In the genomic region with DNA sequence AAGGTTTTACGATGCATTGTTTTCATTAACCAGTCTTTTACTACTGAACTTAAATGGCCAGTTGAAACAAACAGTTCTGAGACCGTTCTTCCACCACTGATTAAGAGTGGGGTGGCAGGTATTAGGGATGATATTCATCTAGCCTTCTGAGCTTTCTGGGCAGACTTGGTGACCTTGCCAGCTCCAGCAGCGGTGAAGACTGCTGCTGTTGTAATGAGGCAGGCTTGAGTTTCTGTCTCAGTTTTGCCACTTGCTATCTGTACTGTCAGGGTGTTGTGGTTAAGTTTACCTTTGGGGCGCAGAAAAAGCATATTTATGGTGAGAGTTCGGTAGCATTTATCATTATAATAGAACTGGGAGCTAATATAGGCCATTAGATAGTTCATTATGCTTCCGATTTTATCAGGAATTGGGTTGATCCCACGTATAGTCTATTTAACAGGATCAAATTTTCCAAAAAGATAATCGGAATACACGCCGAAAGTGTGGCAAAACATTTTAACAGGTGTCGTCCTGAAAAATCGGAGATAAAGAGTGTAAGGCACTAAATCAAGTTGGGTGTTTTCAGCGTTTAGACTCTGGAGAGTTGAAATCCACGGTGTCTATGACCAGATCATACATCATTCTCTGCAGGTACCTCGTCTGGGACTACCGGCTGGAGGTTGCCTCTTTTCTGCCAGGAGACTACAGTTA, we compare ENCODE assay signal across 8 cellular contexts. TPM values are rescaled to one million over a fixed set of nuclear protein-coding genes. Genes with fewer than 3 reads are reported as not detected.
DNase-seq lines count a peak whose midpoint lies in the region; ATAC-seq and TF ChIP-seq lines count a peak whose summit lies in the region.

No MANE protein-coding gene starts in this region.

- H3K9me3 ChIP-seq in CD8-positive, alpha-beta memory T cell (ENCODE audit: low read length) = no peaks in the 10 kb centered on the region
- H3K9me3 ChIP-seq in naive thymus-derived CD4-positive, alpha-beta T cell (ENCODE audit: control insufficient read depth in 2 of 3, low read length in 3 of 3) = no peaks in the 10 kb centered on the region
- H3K9me3 ChIP-seq in vagina = no peaks in the 10 kb centered on the region

- H3K4me1 ChIP-seq in CD8-positive, alpha-beta memory T cell (ENCODE audit: insufficient read depth, low read length) = peaks cover 56% of the 10 kb centered on the region
- peaks cover 27 to 55% of the 10 kb centered on the region in 2 donors for H3K4me1 ChIP-seq in naive thymus-derived CD4-positive, alpha-beta T cell (ENCODE audit: control insufficient read depth in 2 of 2, insufficient read depth in 2 of 2, low read length in 2 of 2)
- H3K4me1 ChIP-seq in vagina = peaks cover 33% of the 10 kb centered on the region

- no peaks in the 10 kb centered on the region for H3K9me3 Mint-ChIP-seq in CD8-positive, alpha-beta memory T cell
- no peaks in the 10 kb centered on the region for H3K9me3 Mint-ChIP-seq in activated B cell treated with CpG ODN at 0.5 μM for 24 hours
- peaks cover 0 to 1% (median 0%) of the 10 kb centered on the region in 11 donors for H3K9me3 Mint-ChIP-seq in naive thymus-derived CD4-positive, alpha-beta T cell

- TF ChIP-seq CTCF in activated B cell treated with CpG ODN at 0.5 μM for 24 hours (IDR thresholded peaks at IDR 0.05) = no peak
- no peak for TF ChIP-seq CTCF in epithelial cell of esophagus (IDR thresholded peaks at IDR 0.05; ENCODE audit: insufficient read depth, low read depth, low read length, missing control alignments)
- no peak for TF ChIP-seq CTCF in vagina (IDR thresholded peaks at IDR 0.05)

- TF ChIP-seq POLR2A in vagina (IDR thresholded peaks at IDR 0.05) = no peak

- H3K27me3 Mint-ChIP-seq in CD8-positive, alpha-beta memory T cell = peaks cover 0 to 3% of the 10 kb centered on the region in 2 donors
- H3K27me3 Mint-ChIP-seq in activated B cell treated with CpG ODN at 0.5 μM for 24 hours = no peaks in the 10 kb centered on the region
- H3K27me3 Mint-ChIP-seq in naive thymus-derived CD4-positive, alpha-beta T cell = no peaks in the 10 kb centered on the region

- H3K4me3 Mint-ChIP-seq in CD8-positive, alpha-beta memory T cell = peak overlapping the region; percentile 95 to 99 (median 98)
- peak overlapping the region; percentile 96 for H3K4me3 Mint-ChIP-seq in activated B cell treated with CpG ODN at 0.5 μM for 24 hours
- H3K4me3 Mint-ChIP-seq in naive thymus-derived CD4-positive, alpha-beta T cell = peak overlapping the region; percentile 86 to 99 (median 95)

- intact Hi-C loops in activated B cell treated with CpG ODN at 0.5 μM for 24 hours (cut with micrococcal nuclease) = loop anchor here (5.0 to 10.0 kb wide), 2 partner anchors 613 to 1229 kb away; partner anchors contain the start of genes CDCA3, RIMKLB and USP5
- intact Hi-C loops in naive thymus-derived CD4-positive, alpha-beta T cell (cut with micrococcal nuclease) = loop anchor here (2.0 to 10.0 kb wide), 3 partner anchors 147 to 1397 kb away; partner anchors contain the start of genes PEX5 (in 1 of the 2) and ZNF384 (in 1 of the 2)
- intact Hi-C loops in vagina (cut with DNase I) = loop anchor here (10.0 kb wide), 1 partner anchor 47 kb away; the partner anchor contains the start of gene FOXJ2

- H3K36me3 ChIP-seq in CD8-positive, alpha-beta memory T cell (ENCODE audit: insufficient read depth, low read length) = no peaks in the 10 kb centered on the region
- no peaks in the 10 kb centered on the region for H3K36me3 ChIP-seq in naive thymus-derived CD4-positive, alpha-beta T cell (ENCODE audit: control insufficient read depth in 2 of 3, insufficient read depth in 3 of 3, low read length in 3 of 3)
- H3K36me3 ChIP-seq in vagina = no peaks in the 10 kb centered on the region

- H3K27ac ChIP-seq in CD8-positive, alpha-beta memory T cell (ENCODE audit: low read depth, low read length) = peak overlapping the region; percentile 89
- peak overlapping the region; percentile 94 for H3K27ac ChIP-seq in naive thymus-derived CD4-positive, alpha-beta T cell (ENCODE audit: low read depth, low read length)
- H3K27ac ChIP-seq in vagina = peak overlapping the region; percentile 96

- H3K27ac Mint-ChIP-seq in CD8-positive, alpha-beta memory T cell = peak overlapping the region; percentile 98 to 100 (median 99)
- H3K27ac Mint-ChIP-seq in activated B cell treated with CpG ODN at 0.5 μM for 24 hours = peak overlapping the region; percentile 97
- peak overlapping the region; percentile 92 to 100 (median 98) for H3K27ac Mint-ChIP-seq in naive thymus-derived CD4-positive, alpha-beta T cell

- peak in 3 of 5 donors; percentile 13 to 54 (median 39) for DNase-seq in CD8-positive, alpha-beta memory T cell
- DNase-seq in activated B cell treated with CpG ODN at 0.5 μM for 24 hours = no peak
- DNase-seq in epithelial cell of esophagus (ENCODE audit: low read depth) = peak; percentile 19
- DNase-seq in naive thymus-derived CD4-positive, alpha-beta T cell = peak in 7 of 9 donors; percentile 14 to 43 (median 31)
- no peak for DNase-seq in vagina (ENCODE audit: extremely low spot score in 2 of 2)
- DNase-seq in KG1 (lab: John Stamatoyannopoulos, UW) = no peak

- H3K27me3 ChIP-seq in CD8-positive, alpha-beta memory T cell (ENCODE audit: insufficient read depth, low read length, poor library complexity, severe bottlenecking) = no peaks in the 10 kb centered on the region
- no peaks in the 10 kb centered on the region for H3K27me3 ChIP-seq in naive thymus-derived CD4-positive, alpha-beta T cell (ENCODE audit: control insufficient read depth in 2 of 2, insufficient read depth in 2 of 2, low read length in 2 of 2)
- H3K27me3 ChIP-seq in vagina = no peaks in the 10 kb centered on the region

- POLR2A ChIA-PET in CD8-positive, alpha-beta memory T cell (lab: Charles Lee) = interaction anchor here (0.6 to 2.2 kb wide), 4 partner anchors 15 to 148 kb away, joined by 5 to 15 read pairs (median 6); partner anchors contain the start of genes C3AR1 and SLC2A3
- POLR2A ChIA-PET in activated B cell treated with CpG ODN at 0.5 μM for 24 hours (lab: Charles Lee) = interaction anchor here (0.7 to 1.5 kb wide), 4 partner anchors 35 to 145 kb away, joined by 3 to 9 read pairs (median 6); partner anchors contain the start of gene SLC2A3
- POLR2A ChIA-PET in naive thymus-derived CD4-positive, alpha-beta T cell (lab: Charles Lee) = interaction anchor here (0.6 to 10.0 kb wide), 9 partner anchors 15 to 1229 kb away, joined by 3 to 178 read pairs (median 5); partner anchors contain the start of genes C3AR1, FOXJ2 and USP5

- peak overlapping the region; percentile 87 for H3K4me3 ChIP-seq in CD8-positive, alpha-beta memory T cell (ENCODE audit: low read length)
- H3K4me3 ChIP-seq in epithelial cell of esophagus (ENCODE audit: low read length) (peak overlapping the region; percentile 94), vagina (peak overlapping the region; percentile 92 to 94)
- peak overlapping the region; percentile 91 for H3K4me3 ChIP-seq in naive thymus-derived CD4-positive, alpha-beta T cell (ENCODE audit: low read length)

- peaks cover 62 to 84% (median 68%) of the 10 kb centered on the region in 3 donors for H3K4me1 Mint-ChIP-seq in CD8-positive, alpha-beta memory T cell
- H3K4me1 Mint-ChIP-seq in activated B cell treated with CpG ODN at 0.5 μM for 24 hours = peaks cover 55% of the 10 kb centered on the region
- H3K4me1 Mint-ChIP-seq in naive thymus-derived CD4-positive, alpha-beta T cell = peaks cover 34 to 92% (median 57%) of the 10 kb centered on the region in 7 donors

- ATAC-seq in HG03196 (IDR thresholded peaks at IDR 0.05; ENCODE audit: unreplicated experiment) (peak; percentile 22), activated B cell treated with CpG ODN at 0.5 μM for 24 hours (ENCODE audit: low read depth) (no peak), GM18861 (IDR thresholded peaks at IDR 0.05; ENCODE audit: unreplicated experiment) (no peak)
- no peak for ATAC-seq in naive thymus-derived CD4-positive, alpha-beta T cell

- CTCF ChIA-PET in CD8-positive, alpha-beta memory T cell (lab: Charles Lee) = interaction anchor here (1.0 to 5.2 kb wide), 3 partner anchors 15 to 219 kb away, joined by 3 to 130 read pairs (median 7); partner anchors contain the start of gene C3AR1
- CTCF ChIA-PET in activated B cell treated with CpG ODN at 0.5 μM for 24 hours (lab: Charles Lee) = interaction anchor here (1.6 to 5.0 kb wide), 2 partner anchors 35 to 149 kb away, joined by 4 to 53 read pairs; no protein-coding TSS in a partner anchor
- CTCF ChIA-PET in naive thymus-derived CD4-positive, alpha-beta T cell (lab: Charles Lee) = interaction anchor here (0.6 to 7.8 kb wide), 2 partner anchors 36 to 940 kb away, joined by 5 to 158 read pairs; no protein-coding TSS in a partner anchor

- peaks cover 0 to 29% (median 2%) of the 10 kb centered on the region in 3 donors for H3K36me3 Mint-ChIP-seq in CD8-positive, alpha-beta memory T cell
- H3K36me3 Mint-ChIP-seq in activated B cell treated with CpG ODN at 0.5 μM for 24 hours (ENCODE audit: low read depth) = peaks cover 22% of the 10 kb centered on the region
- peaks cover 3 to 13% (median 4%) of the 10 kb centered on the region in 5 donors for H3K36me3 Mint-ChIP-seq in naive thymus-derived CD4-positive, alpha-beta T cell

RNA-seq across cellular contexts. Expression of gene NECAP1, which starts 0.7 kb away (rescaled TPM):
- 10 to 100 TPM; 27.1 to 34.0 TPM for total RNA-seq in CD8-positive, alpha-beta memory T cell
- polyA plus RNA-seq in CD8-positive, alpha-beta memory T cell = 21.2 TPM
- 27.9 and 35.8 TPM in 2 replicates for total RNA-seq in activated B cell treated with CpG ODN at 0.5 μM for 24 hours
- 10 to 100 TPM; 41.8 to 92.0 (median 56.7) TPM for total RNA-seq in naive thymus-derived CD4-positive, alpha-beta T cell
- polyA plus RNA-seq in naive thymus-derived CD4-positive, alpha-beta T cell = 10 to 100 TPM; 22.5 to 23.9 TPM
- 48.1 TPM for total RNA-seq in vagina

RNA-seq across cellular contexts. Expression of gene C3AR1, which starts 15.2 kb away (rescaled TPM):
- total RNA-seq in CD8-positive, alpha-beta memory T cell = 1 to 10 TPM; 1.2 to 2.0 TPM
- polyA plus RNA-seq in CD8-positive, alpha-beta memory T cell = 15.5 TPM
- 0.11 and 0.29 TPM in 2 replicates for total RNA-seq in activated B cell treated with CpG ODN at 0.5 μM for 24 hours
- total RNA-seq in naive thymus-derived CD4-positive, alpha-beta T cell = 10 to 100 TPM in 1 of 5 experiments, 1 to 10 TPM in 3, under 1 TPM in 1; 0.66 to 12.7 (median 3.0) TPM
- under 1 TPM; 0.54 to 0.62 TPM for polyA plus RNA-seq in naive thymus-derived CD4-positive, alpha-beta T cell
- 6.4 TPM for total RNA-seq in vagina

RNA-seq across cellular contexts. Expression of gene CLEC4A, which starts 42.0 kb away (rescaled TPM):
- total RNA-seq in CD8-positive, alpha-beta memory T cell = 1 to 10 TPM in 1 of 2 experiments, under 1 TPM in 1; 0.42 to 1.1 TPM
- 0.66 TPM for polyA plus RNA-seq in CD8-positive, alpha-beta memory T cell
- 1.3 and 2.5 TPM in 2 replicates for total RNA-seq in activated B cell treated with CpG ODN at 0.5 μM for 24 hours
- total RNA-seq in naive thymus-derived CD4-positive, alpha-beta T cell = 10 to 100 TPM in 1 of 5 experiments, 1 to 10 TPM in 2, under 1 TPM in 2; 0.30 to 25.8 (median 1.3) TPM
- 1 to 10 TPM in 1 of 2 donors, under 1 TPM in 1; 0.59 to 2.1 TPM for polyA plus RNA-seq in naive thymus-derived CD4-positive, alpha-beta T cell
- total RNA-seq in vagina = 2.2 TPM

RNA-seq across cellular contexts. Expression of gene FOXJ2, which starts 48.9 kb away (rescaled TPM):
- total RNA-seq in CD8-positive, alpha-beta memory T cell = 10 to 100 TPM; 22.3 to 22.5 TPM
- 18.3 TPM for polyA plus RNA-seq in CD8-positive, alpha-beta memory T cell
- total RNA-seq in activated B cell treated with CpG ODN at 0.5 μM for 24 hours = 12.5 and 13.6 TPM in 2 replicates
- total RNA-seq in naive thymus-derived CD4-positive, alpha-beta T cell = 10 to 100 TPM; 19.8 to 30.2 (median 28.9) TPM
- polyA plus RNA-seq in naive thymus-derived CD4-positive, alpha-beta T cell = 10 to 100 TPM; 11.2 to 15.5 TPM
- 24.8 TPM for total RNA-seq in vagina

Comparison
In these comparisons a context has a peak if more than half of its experiments do, and no peak if none do; other contexts are left out.
1. DNase-seq: peak in CD8-positive, alpha-beta memory T cell (3 of 5), epithelial cell of esophagus (single experiment) and naive thymus-derived CD4-positive, alpha-beta T cell (7 of 9); none in activated B cell treated with CpG ODN at 0.5 μM for 24 hours (single experiment), vagina (0 of 2) and KG1 (single experiment).
2. Peak in every context shown above with its lines, with median percentiles within 50 percentile points of each other: H3K27ac ChIP-seq, H3K4me3 ChIP-seq, H3K27ac Mint-ChIP-seq and H3K4me3 Mint-ChIP-seq.